Comparison of ENCODE assay signal across 1 cellular context in the genomic region with DNA sequence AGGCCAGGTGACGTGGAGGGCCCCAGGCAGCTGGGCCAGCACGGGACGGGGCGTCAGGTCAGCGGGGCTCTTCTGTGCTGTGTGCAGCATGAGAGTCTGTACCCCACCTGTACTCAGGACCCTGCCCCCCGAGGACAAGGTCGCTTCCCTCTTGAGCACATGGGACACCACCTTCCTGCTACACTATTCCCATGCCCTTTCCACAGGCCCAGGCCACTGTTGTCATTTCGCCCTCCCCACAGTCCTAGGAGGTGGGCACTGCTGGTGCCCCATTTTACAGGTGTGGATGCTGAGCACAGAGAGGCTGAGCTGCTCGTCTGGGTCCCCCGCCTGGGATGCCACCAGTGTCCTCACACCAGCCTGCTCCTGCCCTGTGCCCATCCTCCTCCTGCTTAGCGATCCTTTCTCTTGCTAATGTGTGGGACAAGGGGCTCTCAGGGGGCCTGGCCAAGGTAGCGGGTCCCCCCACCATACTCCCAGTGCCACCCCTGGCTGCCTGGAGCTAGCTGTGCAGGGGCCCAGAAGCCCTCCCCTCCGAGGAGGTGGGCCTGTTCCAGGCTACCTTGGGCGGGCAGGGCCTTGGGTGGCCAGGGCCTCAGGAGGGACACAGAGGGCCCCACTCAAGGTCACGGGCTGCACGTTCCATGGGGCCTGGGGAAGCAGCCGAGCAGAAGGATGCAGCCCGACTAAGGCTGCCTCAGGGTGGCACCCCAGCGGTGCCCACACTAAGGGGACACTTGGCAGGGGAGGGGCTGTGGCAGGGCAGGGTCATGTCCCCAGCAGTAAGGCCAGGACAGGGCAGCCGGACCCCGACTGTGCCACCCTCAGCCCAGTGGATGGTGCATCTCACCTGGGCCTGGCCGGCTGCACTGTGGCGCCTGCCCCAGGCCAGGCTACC.
TF ChIP-seq lines count a peak whose summit lies in the region.

No MANE protein-coding gene starts in this region.

TF ChIP-seq in HepG2, 621 proteins besides CTCF, POLR2A, EP300 and RAD21 (continued from another document and continues in another):
- TF ChIP-seq, protein P1, sequence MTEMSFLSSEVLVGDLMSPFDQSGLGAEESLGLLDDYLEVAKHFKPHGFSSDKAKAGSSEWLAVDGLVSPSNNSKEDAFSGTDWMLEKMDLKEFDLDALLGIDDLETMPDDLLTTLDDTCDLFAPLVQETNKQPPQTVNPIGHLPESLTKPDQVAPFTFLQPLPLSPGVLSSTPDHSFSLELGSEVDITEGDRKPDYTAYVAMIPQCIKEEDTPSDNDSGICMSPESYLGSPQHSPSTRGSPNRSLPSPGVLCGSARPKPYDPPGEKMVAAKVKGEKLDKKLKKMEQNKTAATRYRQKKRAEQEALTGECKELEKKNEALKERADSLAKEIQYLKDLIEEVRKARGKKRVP (CRISPR knock-in tag; IDR thresholded peaks at IDR 0.05) = no peak
- TF ChIP-seq BHLHE40 (IDR thresholded peaks at IDR 0.05; ENCODE audit: low read length) (peak; percentile 68), ZNF567 (CRISPR knock-in tag; IDR thresholded peaks at IDR 0.05; ENCODE audit: borderline replicate concordance) (no peak), ZNF530 (CRISPR knock-in tag; IDR thresholded peaks at IDR 0.05; ENCODE audit: low read depth) (no peak), SOX13 (IDR thresholded peaks at IDR 0.05) (no peak), SOX13 (CRISPR knock-in tag; conservative IDR thresholded peaks at IDR 0.05 in 1 of 2, IDR thresholded peaks at IDR 0.05 in 1 of 2) (peak in 1 of 2 experiments; percentile 67; a peak in 2 of 4 replicates), BORCS8-MEF2B (CRISPR knock-in tag; IDR thresholded peaks at IDR 0.05) (peak; percentile 28; the same call in 1 of the 2 replicates), HMG20B (CRISPR knock-in tag; conservative IDR thresholded peaks at IDR 0.05) (0 out of 2 replicates have a peak, but pooled peaks have one; percentile 25), KLF15 (CRISPR knock-in tag; IDR thresholded peaks at IDR 0.05; ENCODE audit: borderline replicate concordance) (no peak), ZMAT3 (CRISPR knock-in tag; conservative IDR thresholded peaks at IDR 0.05) (no peak), SP5 (CRISPR knock-in tag; IDR thresholded peaks at IDR 0.05; ENCODE audit: borderline replicate concordance, low read depth) (peak; percentile 36; the same call in 1 of the 2 replicates), ZKSCAN5 (CRISPR knock-in tag; IDR thresholded peaks at IDR 0.05) (no peak), MIER3 (CRISPR knock-in tag; IDR thresholded peaks at IDR 0.05; ENCODE audit: borderline replicate concordance) (peak; percentile 49; the same call in 1 of the 2 replicates), NCOA2 (CRISPR knock-in tag; IDR thresholded peaks at IDR 0.05) (peak; percentile 55), TCF7 (IDR thresholded peaks at IDR 0.05; ENCODE audit: low read depth) (no peak), KDM6A (CRISPR knock-in tag; IDR thresholded peaks at IDR 0.05; ENCODE audit: low read depth) (peak; percentile 54; the same call in 1 of the 2 replicates), ZNF121 (CRISPR knock-in tag; IDR thresholded peaks at IDR 0.05) (peak; percentile 86), SSRP1 (CRISPR knock-in tag; IDR thresholded peaks at IDR 0.05) (no peak), ZSCAN31 (CRISPR knock-in tag; IDR thresholded peaks at IDR 0.05; ENCODE audit: low read depth) (no peak), SOX6 (IDR thresholded peaks at IDR 0.05) (no peak), SOX6 (CRISPR knock-in tag; IDR thresholded peaks at IDR 0.05) (peak; percentile 44; the same call in 1 of the 2 replicates), ZNF460 (CRISPR knock-in tag; IDR thresholded peaks at IDR 0.05; ENCODE audit: borderline replicate concordance) (peak; percentile 19; the same call in 1 of the 2 replicates), SRSF9 (IDR thresholded peaks at IDR 0.05; ENCODE audit: borderline replicate concordance, insufficient read depth, low read depth, low read length, poor library complexity, severe bottlenecking) (no peak), MYC (CRISPR knock-in tag; IDR thresholded peaks at IDR 0.05; ENCODE audit: borderline replicate concordance) (no peak)
- TF ChIP-seq, protein P2, sequence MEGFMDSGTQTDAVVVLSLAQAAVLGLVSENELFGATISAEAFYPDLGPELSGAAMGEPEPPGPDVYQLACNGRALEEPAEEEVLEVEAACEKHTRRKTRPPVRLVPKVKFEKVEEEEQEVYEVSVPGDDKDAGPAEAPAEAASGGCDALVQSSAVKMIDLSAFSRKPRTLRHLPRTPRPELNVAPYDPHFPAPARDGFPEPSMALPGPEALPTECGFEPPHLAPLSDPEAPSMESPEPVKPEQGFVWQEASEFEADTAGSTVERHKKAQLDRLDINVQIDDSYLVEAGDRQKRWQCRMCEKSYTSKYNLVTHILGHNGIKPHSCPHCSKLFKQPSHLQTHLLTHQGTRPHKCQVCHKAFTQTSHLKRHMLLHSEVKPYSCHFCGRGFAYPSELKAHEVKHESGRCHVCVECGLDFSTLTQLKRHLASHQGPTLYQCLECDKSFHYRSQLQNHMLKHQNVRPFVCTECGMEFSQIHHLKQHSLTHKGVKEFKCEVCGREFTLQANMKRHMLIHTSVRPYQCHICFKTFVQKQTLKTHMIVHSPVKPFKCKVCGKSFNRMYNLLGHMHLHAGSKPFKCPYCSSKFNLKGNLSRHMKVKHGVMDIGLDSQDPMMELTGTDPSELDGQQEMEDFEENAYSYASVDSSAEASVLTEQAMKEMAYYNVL (CRISPR knock-in tag; IDR thresholded peaks at IDR 0.05; ENCODE audit: borderline replicate concordance) = peak; percentile 18; the same call in 1 of the 2 replicates
- TF ChIP-seq, protein P3, sequence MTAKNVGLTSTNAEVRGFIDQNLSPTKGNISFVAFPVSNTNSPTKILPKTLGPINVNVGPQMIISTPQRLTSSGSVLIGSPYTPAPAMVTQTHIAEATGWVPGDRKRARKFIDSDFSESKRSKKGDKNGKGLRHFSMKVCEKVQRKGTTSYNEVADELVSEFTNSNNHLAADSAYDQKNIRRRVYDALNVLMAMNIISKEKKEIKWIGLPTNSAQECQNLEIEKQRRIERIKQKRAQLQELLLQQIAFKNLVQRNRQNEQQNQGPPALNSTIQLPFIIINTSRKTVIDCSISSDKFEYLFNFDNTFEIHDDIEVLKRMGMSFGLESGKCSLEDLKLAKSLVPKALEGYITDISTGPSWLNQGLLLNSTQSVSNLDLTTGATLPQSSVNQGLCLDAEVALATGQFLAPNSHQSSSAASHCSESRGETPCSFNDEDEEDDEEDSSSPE (CRISPR knock-in tag; IDR thresholded peaks at IDR 0.05) = no peak
- TF ChIP-seq, protein P4, sequence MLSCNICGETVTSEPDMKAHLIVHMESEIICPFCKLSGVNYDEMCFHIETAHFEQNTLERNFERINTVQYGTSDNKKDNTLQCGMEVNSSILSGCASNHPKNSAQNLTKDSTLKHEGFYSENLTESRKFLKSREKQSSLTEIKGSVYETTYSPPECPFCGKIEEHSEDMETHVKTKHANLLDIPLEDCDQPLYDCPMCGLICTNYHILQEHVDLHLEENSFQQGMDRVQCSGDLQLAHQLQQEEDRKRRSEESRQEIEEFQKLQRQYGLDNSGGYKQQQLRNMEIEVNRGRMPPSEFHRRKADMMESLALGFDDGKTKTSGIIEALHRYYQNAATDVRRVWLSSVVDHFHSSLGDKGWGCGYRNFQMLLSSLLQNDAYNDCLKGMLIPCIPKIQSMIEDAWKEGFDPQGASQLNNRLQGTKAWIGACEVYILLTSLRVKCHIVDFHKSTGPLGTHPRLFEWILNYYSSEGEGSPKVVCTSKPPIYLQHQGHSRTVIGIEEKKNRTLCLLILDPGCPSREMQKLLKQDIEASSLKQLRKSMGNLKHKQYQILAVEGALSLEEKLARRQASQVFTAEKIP (CRISPR knock-in tag; IDR thresholded peaks at IDR 0.05; ENCODE audit: borderline replicate concordance) = no peak
- TF ChIP-seq, protein P5, sequence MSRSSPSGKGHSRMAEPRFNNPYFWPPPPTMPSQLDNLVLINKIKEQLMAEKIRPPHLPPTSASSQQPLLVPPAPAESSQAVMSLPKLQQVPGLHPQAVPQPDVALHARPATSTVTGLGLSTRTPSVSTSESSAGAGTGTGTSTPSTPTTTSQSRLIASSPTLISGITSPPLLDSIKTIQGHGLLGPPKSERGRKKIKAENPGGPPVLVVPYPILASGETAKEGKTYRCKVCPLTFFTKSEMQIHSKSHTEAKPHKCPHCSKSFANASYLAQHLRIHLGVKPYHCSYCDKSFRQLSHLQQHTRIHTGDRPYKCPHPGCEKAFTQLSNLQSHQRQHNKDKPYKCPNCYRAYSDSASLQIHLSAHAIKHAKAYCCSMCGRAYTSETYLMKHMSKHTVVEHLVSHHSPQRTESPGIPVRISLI (CRISPR knock-in tag; IDR thresholded peaks at IDR 0.05; ENCODE audit: borderline replicate concordance) = no peak
- TF ChIP-seq, protein P6, sequence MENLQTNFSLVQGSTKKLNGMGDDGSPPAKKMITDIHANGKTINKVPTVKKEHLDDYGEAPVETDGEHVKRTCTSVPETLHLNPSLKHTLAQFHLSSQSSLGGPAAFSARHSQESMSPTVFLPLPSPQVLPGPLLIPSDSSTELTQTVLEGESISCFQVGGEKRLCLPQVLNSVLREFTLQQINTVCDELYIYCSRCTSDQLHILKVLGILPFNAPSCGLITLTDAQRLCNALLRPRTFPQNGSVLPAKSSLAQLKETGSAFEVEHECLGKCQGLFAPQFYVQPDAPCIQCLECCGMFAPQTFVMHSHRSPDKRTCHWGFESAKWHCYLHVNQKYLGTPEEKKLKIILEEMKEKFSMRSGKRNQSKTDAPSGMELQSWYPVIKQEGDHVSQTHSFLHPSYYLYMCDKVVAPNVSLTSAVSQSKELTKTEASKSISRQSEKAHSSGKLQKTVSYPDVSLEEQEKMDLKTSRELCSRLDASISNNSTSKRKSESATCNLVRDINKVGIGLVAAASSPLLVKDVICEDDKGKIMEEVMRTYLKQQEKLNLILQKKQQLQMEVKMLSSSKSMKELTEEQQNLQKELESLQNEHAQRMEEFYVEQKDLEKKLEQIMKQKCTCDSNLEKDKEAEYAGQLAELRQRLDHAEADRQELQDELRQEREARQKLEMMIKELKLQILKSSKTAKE (CRISPR knock-in tag; IDR thresholded peaks at IDR 0.05; ENCODE audit: borderline replicate concordance) = peak; percentile 36; the same call in 1 of the 2 replicates
- TF ChIP-seq, protein P7, sequence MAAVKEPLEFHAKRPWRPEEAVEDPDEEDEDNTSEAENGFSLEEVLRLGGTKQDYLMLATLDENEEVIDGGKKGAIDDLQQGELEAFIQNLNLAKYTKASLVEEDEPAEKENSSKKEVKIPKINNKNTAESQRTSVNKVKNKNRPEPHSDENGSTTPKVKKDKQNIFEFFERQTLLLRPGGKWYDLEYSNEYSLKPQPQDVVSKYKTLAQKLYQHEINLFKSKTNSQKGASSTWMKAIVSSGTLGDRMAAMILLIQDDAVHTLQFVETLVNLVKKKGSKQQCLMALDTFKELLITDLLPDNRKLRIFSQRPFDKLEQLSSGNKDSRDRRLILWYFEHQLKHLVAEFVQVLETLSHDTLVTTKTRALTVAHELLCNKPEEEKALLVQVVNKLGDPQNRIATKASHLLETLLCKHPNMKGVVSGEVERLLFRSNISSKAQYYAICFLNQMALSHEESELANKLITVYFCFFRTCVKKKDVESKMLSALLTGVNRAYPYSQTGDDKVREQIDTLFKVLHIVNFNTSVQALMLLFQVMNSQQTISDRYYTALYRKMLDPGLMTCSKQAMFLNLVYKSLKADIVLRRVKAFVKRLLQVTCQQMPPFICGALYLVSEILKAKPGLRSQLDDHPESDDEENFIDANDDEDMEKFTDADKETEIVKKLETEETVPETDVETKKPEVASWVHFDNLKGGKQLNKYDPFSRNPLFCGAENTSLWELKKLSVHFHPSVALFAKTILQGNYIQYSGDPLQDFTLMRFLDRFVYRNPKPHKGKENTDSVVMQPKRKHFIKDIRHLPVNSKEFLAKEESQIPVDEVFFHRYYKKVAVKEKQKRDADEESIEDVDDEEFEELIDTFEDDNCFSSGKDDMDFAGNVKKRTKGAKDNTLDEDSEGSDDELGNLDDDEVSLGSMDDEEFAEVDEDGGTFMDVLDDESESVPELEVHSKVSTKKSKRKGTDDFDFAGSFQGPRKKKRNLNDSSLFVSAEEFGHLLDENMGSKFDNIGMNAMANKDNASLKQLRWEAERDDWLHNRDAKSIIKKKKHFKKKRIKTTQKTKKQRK (IDR thresholded peaks at IDR 0.05; ENCODE audit: low read length) = no peak
- TF ChIP-seq, protein P8, sequence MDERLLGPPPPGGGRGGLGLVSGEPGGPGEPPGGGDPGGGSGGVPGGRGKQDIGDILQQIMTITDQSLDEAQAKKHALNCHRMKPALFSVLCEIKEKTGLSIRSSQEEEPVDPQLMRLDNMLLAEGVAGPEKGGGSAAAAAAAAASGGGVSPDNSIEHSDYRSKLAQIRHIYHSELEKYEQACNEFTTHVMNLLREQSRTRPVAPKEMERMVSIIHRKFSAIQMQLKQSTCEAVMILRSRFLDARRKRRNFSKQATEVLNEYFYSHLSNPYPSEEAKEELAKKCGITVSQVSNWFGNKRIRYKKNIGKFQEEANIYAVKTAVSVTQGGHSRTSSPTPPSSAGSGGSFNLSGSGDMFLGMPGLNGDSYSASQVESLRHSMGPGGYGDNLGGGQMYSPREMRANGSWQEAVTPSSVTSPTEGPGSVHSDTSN (CRISPR knock-in tag; IDR thresholded peaks at IDR 0.05) = no peak
- TF ChIP-seq, protein P9, sequence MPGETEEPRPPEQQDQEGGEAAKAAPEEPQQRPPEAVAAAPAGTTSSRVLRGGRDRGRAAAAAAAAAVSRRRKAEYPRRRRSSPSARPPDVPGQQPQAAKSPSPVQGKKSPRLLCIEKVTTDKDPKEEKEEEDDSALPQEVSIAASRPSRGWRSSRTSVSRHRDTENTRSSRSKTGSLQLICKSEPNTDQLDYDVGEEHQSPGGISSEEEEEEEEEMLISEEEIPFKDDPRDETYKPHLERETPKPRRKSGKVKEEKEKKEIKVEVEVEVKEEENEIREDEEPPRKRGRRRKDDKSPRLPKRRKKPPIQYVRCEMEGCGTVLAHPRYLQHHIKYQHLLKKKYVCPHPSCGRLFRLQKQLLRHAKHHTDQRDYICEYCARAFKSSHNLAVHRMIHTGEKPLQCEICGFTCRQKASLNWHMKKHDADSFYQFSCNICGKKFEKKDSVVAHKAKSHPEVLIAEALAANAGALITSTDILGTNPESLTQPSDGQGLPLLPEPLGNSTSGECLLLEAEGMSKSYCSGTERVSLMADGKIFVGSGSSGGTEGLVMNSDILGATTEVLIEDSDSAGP (CRISPR knock-in tag; IDR thresholded peaks at IDR 0.05; ENCODE audit: borderline replicate concordance) = peak; percentile 61
- TF ChIP-seq, protein P10, sequence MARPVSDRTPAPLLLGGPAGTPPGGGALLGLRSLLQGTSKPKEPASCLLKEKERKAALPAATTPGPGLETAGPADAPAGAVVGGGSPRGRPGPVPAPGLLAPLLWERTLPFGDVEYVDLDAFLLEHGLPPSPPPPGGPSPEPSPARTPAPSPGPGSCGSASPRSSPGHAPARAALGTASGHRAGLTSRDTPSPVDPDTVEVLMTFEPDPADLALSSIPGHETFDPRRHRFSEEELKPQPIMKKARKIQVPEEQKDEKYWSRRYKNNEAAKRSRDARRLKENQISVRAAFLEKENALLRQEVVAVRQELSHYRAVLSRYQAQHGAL (CRISPR knock-in tag; IDR thresholded peaks at IDR 0.05; ENCODE audit: not compliant biosample characterization) = no peak
- TF ChIP-seq, protein P11, sequence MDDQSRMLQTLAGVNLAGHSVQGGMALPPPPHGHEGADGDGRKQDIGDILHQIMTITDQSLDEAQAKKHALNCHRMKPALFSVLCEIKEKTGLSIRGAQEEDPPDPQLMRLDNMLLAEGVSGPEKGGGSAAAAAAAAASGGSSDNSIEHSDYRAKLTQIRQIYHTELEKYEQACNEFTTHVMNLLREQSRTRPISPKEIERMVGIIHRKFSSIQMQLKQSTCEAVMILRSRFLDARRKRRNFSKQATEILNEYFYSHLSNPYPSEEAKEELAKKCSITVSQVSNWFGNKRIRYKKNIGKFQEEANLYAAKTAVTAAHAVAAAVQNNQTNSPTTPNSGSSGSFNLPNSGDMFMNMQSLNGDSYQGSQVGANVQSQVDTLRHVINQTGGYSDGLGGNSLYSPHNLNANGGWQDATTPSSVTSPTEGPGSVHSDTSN (CRISPR knock-in tag; IDR thresholded peaks at IDR 0.05; ENCODE audit: borderline replicate concordance) = no peak
